8 cellular contexts compared by ENCODE assay signal in genomic region chr22:19105867-19106802, GRCh38. TPM values are rescaled to one million over a fixed set of nuclear protein-coding genes. Genes with fewer than 3 reads are reported as not detected.
DNase-seq lines count a peak whose midpoint lies in the region; ATAC-seq and TF ChIP-seq lines count a peak whose summit lies in the region.

No MANE protein-coding gene starts in this region.

- H3K4me1 Mint-ChIP-seq in chondrocyte (ENCODE audit: low read depth) (peaks cover 30% of the 10 kb centered on the region), progenitor cell of endocrine pancreas (ENCODE audit: low read depth) (peaks cover 9% of the 10 kb centered on the region)

- ATAC-seq in GM18907 (IDR thresholded peaks at IDR 0.05; ENCODE audit: unreplicated experiment), result no peak

- no peak for TF ChIP-seq CTCF in chondrocyte (IDR thresholded peaks at IDR 0.05)
- peak; percentile 35 for TF ChIP-seq CTCF in progenitor cell of endocrine pancreas (IDR thresholded peaks at IDR 0.05; ENCODE audit: unreplicated experiment)

- in situ Hi-C loops in G401 (cut with HindIII; ENCODE audit: low sequenced_read_pairs), result no loop called here

- peak overlapping the region; percentile 59 for H3K27ac Mint-ChIP-seq in chondrocyte (ENCODE audit: unreplicated experiment)
- H3K27ac Mint-ChIP-seq in progenitor cell of endocrine pancreas, result no peak overlapping the region

- no peak overlapping the region for H3K4me3 Mint-ChIP-seq in chondrocyte (ENCODE audit: unreplicated experiment)
- no peak overlapping the region for H3K4me3 Mint-ChIP-seq in progenitor cell of endocrine pancreas (ENCODE audit: low read depth)

- H3K9me3 Mint-ChIP-seq in chondrocyte (ENCODE audit: low read depth), result no peaks in the 10 kb centered on the region
- no peaks in the 10 kb centered on the region for H3K9me3 Mint-ChIP-seq in progenitor cell of endocrine pancreas (ENCODE audit: low read depth)

- H3K27me3 Mint-ChIP-seq in chondrocyte (ENCODE audit: low read depth) (no peaks in the 10 kb centered on the region), progenitor cell of endocrine pancreas (no peaks in the 10 kb centered on the region)

- H3K36me3 Mint-ChIP-seq in chondrocyte (ENCODE audit: low read depth) (no peaks in the 10 kb centered on the region), progenitor cell of endocrine pancreas (ENCODE audit: insufficient read depth) (peaks cover 6% of the 10 kb centered on the region)

- peak; percentile 66 for DNase-seq in G401 (ENCODE audit: low spot score)
- DNase-seq in T follicular helper cell (ENCODE audit: low read depth), result peak; percentile 51
- peak; percentile 48 for DNase-seq in chondrocyte (ENCODE audit: low spot score)
- no peak for DNase-seq in progenitor cell of endocrine pancreas (ENCODE audit: low spot score, unreplicated experiment)
- no peak for DNase-seq in occipital lobe (lab: John Stamatoyannopoulos, UW)
- DNase-seq in HuH-7.5 (ENCODE audit: low spot score), result no peak
- no peak for DNase-seq in NCI-H345 treated with DMSO at 0.1 percent for 48 hours (lab: John Stamatoyannopoulos, UW; ENCODE audit: unreplicated experiment)

RNA-seq across cellular contexts. Expression of gene DGCR2, which starts 16.1 kb away (rescaled TPM):
- total RNA-seq in G401 (2014; rRNA removed; shearing (Covaris generic)), result 56.6 and 59.9 TPM in 2 replicates
- total RNA-seq in chondrocyte (44.4 to 55.6 TPM (median 45.8 TPM) in 3 replicates), progenitor cell of endocrine pancreas (87.1 and 89.1 TPM in 2 replicates), occipital lobe (68.0 TPM)

RNA-seq across cellular contexts. Expression of gene TSSK2, which starts 25.0 kb away (rescaled TPM):
- not detected in 2 replicates for total RNA-seq in G401 (2014; rRNA removed; shearing (Covaris generic))
- not detected in 3 replicates for total RNA-seq in chondrocyte
- not detected in 2 replicates for total RNA-seq in progenitor cell of endocrine pancreas
- total RNA-seq in occipital lobe, result not detected

RNA-seq across cellular contexts. Expression of gene ESS2, which starts 38.3 kb away (rescaled TPM):
- 28.7 and 39.0 TPM in 2 replicates for total RNA-seq in G401 (2014; rRNA removed; shearing (Covaris generic))
- total RNA-seq in chondrocyte (17.8 to 18.3 TPM (median 18.3 TPM) in 3 replicates), progenitor cell of endocrine pancreas (18.7 and 20.4 TPM in 2 replicates), occipital lobe (9.7 TPM)

RNA-seq across cellular contexts. Expression of gene GSC2, which starts 44.0 kb away (rescaled TPM):
- total RNA-seq in G401 (2014; rRNA removed; shearing (Covaris generic)), result 0.44 TPM in 1 of 2 replicates, not detected in the other
- total RNA-seq in chondrocyte (not detected in 3 replicates), progenitor cell of endocrine pancreas (not detected in 2 replicates), occipital lobe (not detected)

Comparison
In these comparisons a context has a peak if more than half of its experiments do, and no peak if none do; other contexts are left out.
1. DNase-seq: peak in G401 (single experiment), T follicular helper cell (single experiment) and chondrocyte (single experiment); none in progenitor cell of endocrine pancreas (single experiment), occipital lobe (single experiment), HuH-7.5 (single experiment) and NCI-H345 treated with DMSO at 0.1 percent for 48 hours (single experiment).